Comparison of ENCODE assay signal across 30 cellular contexts in the genomic region with DNA sequence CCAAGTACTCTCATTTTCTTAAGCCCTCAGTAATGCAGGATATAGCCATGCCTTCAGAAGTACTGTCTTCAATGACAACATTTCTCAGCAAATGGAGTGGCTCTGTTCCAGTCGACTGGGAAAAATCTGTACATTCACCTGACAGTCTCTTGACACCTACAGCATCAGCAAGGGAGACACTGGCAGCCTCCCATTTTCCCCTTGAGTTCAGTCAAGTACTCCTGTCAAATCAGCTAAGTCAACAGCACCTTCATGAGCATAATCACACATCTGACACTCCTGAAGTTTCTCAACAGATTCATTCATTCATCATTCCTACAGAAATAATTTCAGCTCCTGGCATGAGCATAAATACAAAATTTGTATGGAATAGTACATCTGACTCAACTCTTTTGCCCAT.
"Had no signal": no experiment of that assay in that cellular context is flagged by ENCODE, and none has a peak within 500 bp of the region (broad histone marks: within the 10 kb centered on the region; RNA-seq: fewer than 3 reads in every experiment).

No MANE protein-coding gene starts in this region.

- FAIRE-seq: astrocyte, TTC549 had no signal

- DNase-seq: activated B cell treated with CpG ODN at 0.5 μM for 24 hours; activated CD4-positive, alpha-beta memory T cell treated with anti-CD3 and anti-CD28 coated beads for 36 hours; activated CD4-positive, alpha-beta T cell treated with anti-CD3 and anti-CD28 coated beads for 1 hour; activated CD4-positive, alpha-beta T cell treated with anti-CD3 and anti-CD28 coated beads, Interleukin-2, amount 10 ng/mL, durations not matched to agents 7 days and 5 days; activated CD8-positive, alpha-beta memory T cell treated with anti-CD3 and anti-CD28 coated beads for 24 hours; activated gamma-delta T cell; activated naive CD4-positive, alpha-beta T cell treated with anti-CD3 and anti-CD28 coated beads for 36 hours; activated T-cell treated with anti-CD3 and anti-CD28 coated beads, Interleukin-2, amount 50 U/mL, for 48 hours; amygdala; IMR-90; Kasumi-1; KBM-7; NCI-H1092; NCI-H146; NCI-H2081; NCI-H2171 treated with DMSO at 0.1 percent for 48 hours; NCI-H226; NCI-H524 treated with DMSO at 0.1 percent for 48 hours; NCI-H748 treated with DMSO at 0.1 percent for 48 hours; RPMI8226; T-cell; T-helper 2 cell; T1000 had no signal

- H3K4me3 Mint-ChIP-seq: activated B cell treated with CpG ODN at 0.5 μM for 24 hours; activated CD4-positive, alpha-beta memory T cell treated with anti-CD3 and anti-CD28 coated beads for 36 hours; activated CD4-positive, alpha-beta T cell treated with anti-CD3 and anti-CD28 coated beads, Interleukin-2, amount 10 ng/mL, durations not matched to agents 7 days and 5 days; activated naive CD4-positive, alpha-beta T cell treated with anti-CD3 and anti-CD28 coated beads for 36 hours; activated naive CD8-positive, alpha-beta T cell; activated T-helper 17 cell treated with anti-CD3 and anti-CD28 coated beads, Interleukin-2, amount 50 U/mL, for 72 hours; brain; central memory CD8-positive, alpha-beta T cell; T-cell had no signal

- H3K9me3 Mint-ChIP-seq: activated B cell treated with CpG ODN at 0.5 μM for 24 hours; activated CD4-positive, alpha-beta memory T cell treated with anti-CD3 and anti-CD28 coated beads for 36 hours; activated CD4-positive, alpha-beta T cell treated with anti-CD3 and anti-CD28 coated beads, Interleukin-2, amount 10 ng/mL, durations not matched to agents 7 days and 5 days; activated naive CD4-positive, alpha-beta T cell treated with anti-CD3 and anti-CD28 coated beads for 36 hours; activated T-helper 17 cell treated with anti-CD3 and anti-CD28 coated beads, Interleukin-2, amount 50 U/mL, for 72 hours; brain; central memory CD8-positive, alpha-beta T cell; T-cell had no signal

- H3K4me1 Mint-ChIP-seq: activated B cell treated with CpG ODN at 0.5 μM for 24 hours; activated CD4-positive, alpha-beta T cell treated with anti-CD3 and anti-CD28 coated beads, Interleukin-2, amount 10 ng/mL, durations not matched to agents 7 days and 5 days; activated T-helper 17 cell treated with anti-CD3 and anti-CD28 coated beads, Interleukin-2, amount 50 U/mL, for 72 hours; brain; central memory CD8-positive, alpha-beta T cell; T-cell had no signal

- ATAC-seq: activated T-helper 17 cell treated with anti-CD3 and anti-CD28 coated beads, Interleukin-2, amount 50 U/mL, for 72 hours; Right ventricle myocardium inferior; T-cell had no signal

- H3K27me3 Mint-ChIP-seq: activated B cell treated with CpG ODN at 0.5 μM for 24 hours; activated CD4-positive, alpha-beta memory T cell treated with anti-CD3 and anti-CD28 coated beads for 36 hours; activated CD4-positive, alpha-beta T cell treated with anti-CD3 and anti-CD28 coated beads, Interleukin-2, amount 10 ng/mL, durations not matched to agents 7 days and 5 days; activated naive CD8-positive, alpha-beta T cell; activated T-helper 17 cell treated with anti-CD3 and anti-CD28 coated beads, Interleukin-2, amount 50 U/mL, for 72 hours; brain; central memory CD8-positive, alpha-beta T cell had no signal
